In the genomic region with DNA sequence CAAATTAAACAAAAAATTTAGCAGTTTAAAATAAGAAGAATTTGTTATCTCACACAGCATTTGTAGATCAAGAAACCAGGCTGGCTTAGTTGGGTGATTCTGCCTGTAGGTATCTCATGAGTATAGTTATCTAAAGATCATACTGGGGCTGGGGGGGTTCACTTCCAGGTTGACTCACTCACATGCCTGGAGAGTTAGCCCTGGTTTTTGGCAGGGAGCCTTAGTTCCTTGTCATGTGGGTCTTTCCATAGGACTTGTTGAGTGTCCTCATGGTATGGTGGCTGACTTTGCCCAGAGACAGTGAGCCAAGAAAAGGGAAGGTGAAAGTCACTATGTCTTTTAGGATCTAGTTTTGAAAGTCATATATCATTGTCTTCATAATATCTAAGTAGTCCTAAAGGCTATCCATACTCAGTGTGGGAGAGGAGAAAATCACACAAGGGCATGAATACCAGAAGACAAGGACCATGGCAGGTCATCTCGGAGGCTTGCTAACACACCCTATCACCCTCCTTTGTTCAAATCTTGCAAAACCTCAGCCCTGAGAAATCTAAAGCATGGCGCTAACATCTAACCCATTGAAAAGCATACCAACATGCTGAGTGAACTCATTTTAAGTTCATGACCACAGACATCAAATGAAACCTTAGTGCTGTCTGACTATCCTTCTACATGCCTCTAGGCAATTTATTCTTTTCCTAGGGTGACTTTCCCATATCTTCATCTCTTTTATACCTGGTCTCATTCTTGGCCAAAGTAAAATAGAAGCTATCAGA, we compare ENCODE assay signal across 18 cellular contexts. TPM values are rescaled to one million over a fixed set of nuclear protein-coding genes. Genes with fewer than 3 reads are reported as not detected.
A peak's percentile ranks its signal among the peaks of the same experiment; 100 is the strongest.
DNase-seq lines count a peak whose midpoint lies in the region; TF ChIP-seq lines count a peak whose summit lies in the region.
"Had no signal": no experiment of that assay in that cellular context is flagged by ENCODE, and none has a peak within 500 bp of the region (broad histone marks: within the 10 kb centered on the region; RNA-seq: fewer than 3 reads in every experiment).

No MANE protein-coding gene starts in this region.

- peaks cover 4% of the 10 kb centered on the region for H3K36me3 Mint-ChIP-seq in Calu3 (ENCODE audit: insufficient read depth, unreplicated experiment)
- H3K36me3 Mint-ChIP-seq: activated naive CD8-positive, alpha-beta T cell treated with anti-CD3 and anti-CD28 coated beads, Interleukin-2, amount 10 ng/mL, durations not matched to agents 7 days and 5 days had no signal

- BruUV-seq in Calu3 (replicated peaks; lab: Mats Ljungman, UMichigan), result no TSS peak

- no peak overlapping the region for H3K4me3 Mint-ChIP-seq in Calu3 (ENCODE audit: low read depth, unreplicated experiment)
- H3K4me3 Mint-ChIP-seq: activated CD4-positive, alpha-beta T cell treated with anti-CD3 and anti-CD28 coated beads, Interleukin-2, amount 10 ng/mL, durations not matched to agents 7 days and 5 days; activated naive CD8-positive, alpha-beta T cell treated with anti-CD3 and anti-CD28 coated beads, Interleukin-2, amount 10 ng/mL, durations not matched to agents 7 days and 5 days; central memory CD8-positive, alpha-beta T cell; naive B cell had no signal

- no peak overlapping the region for H3K27ac Mint-ChIP-seq in Calu3 (ENCODE audit: unreplicated experiment)
- H3K27ac Mint-ChIP-seq: activated CD4-positive, alpha-beta T cell treated with anti-CD3 and anti-CD28 coated beads, Interleukin-2, amount 10 ng/mL, durations not matched to agents 7 days and 5 days; activated naive CD8-positive, alpha-beta T cell treated with anti-CD3 and anti-CD28 coated beads, Interleukin-2, amount 10 ng/mL, durations not matched to agents 7 days and 5 days; naive B cell; progenitor cell of endocrine pancreas had no signal

- intact Hi-C loops in Calu3 (cut with micrococcal nuclease; ENCODE audit: unreplicated experiment), result no loop called here

- H3K27me3 Mint-ChIP-seq in Calu3 (ENCODE audit: unreplicated experiment), result no peaks in the 10 kb centered on the region
- H3K27me3 Mint-ChIP-seq: activated CD4-positive, alpha-beta T cell treated with anti-CD3 and anti-CD28 coated beads, Interleukin-2, amount 10 ng/mL, durations not matched to agents 7 days and 5 days; activated naive CD8-positive, alpha-beta T cell treated with anti-CD3 and anti-CD28 coated beads, Interleukin-2, amount 10 ng/mL, durations not matched to agents 7 days and 5 days; progenitor cell of endocrine pancreas had no signal

- no peak for TF ChIP-seq CTCF in Calu3 (IDR thresholded peaks at IDR 0.05; ENCODE audit: unreplicated experiment)

- DNase-seq in Calu3 (peak; percentile 79), HT-29 (ENCODE audit: low spot score) (peak; percentile 64), SW480 (ENCODE audit: low spot score) (peak; percentile 73), glomerular visceral epithelial cell (ENCODE audit: extremely low spot score) (peak; percentile 88), NCI-H524 (lab: John Stamatoyannopoulos, UW) (no peak), NCI-H524 treated with DMSO at 0.1 percent for 48 hours (lab: John Stamatoyannopoulos, UW) (no peak), hepatic stellate cell (ENCODE audit: low spot score) (no peak), SHP77 treated with DMSO at 0.1 percent for 48 hours (lab: John Stamatoyannopoulos, UW) (no peak)
- DNase-seq: activated CD4-positive, alpha-beta T cell treated with anti-CD3 and anti-CD28 coated beads, Interleukin-2, amount 10 ng/mL, durations not matched to agents 7 days and 5 days; activated naive CD8-positive, alpha-beta T cell treated with anti-CD3 and anti-CD28 coated beads, Interleukin-2, amount 10 ng/mL, durations not matched to agents 7 days and 5 days; effector memory CD4-positive, alpha-beta T cell; lower lobe of right lung; naive B cell; NCI-H2081; NCI-H774; T-helper 9 cell had no signal

- CTCF ChIA-PET in Calu3 (lab: Charles Lee), result interaction anchor here (0.8 to 3.3 kb wide), 5 partner anchors 19 to 38 kb away, joined by 3 to 17 read pairs (median 4); no protein-coding TSS in a partner anchor

- no peaks in the 10 kb centered on the region for H3K4me1 Mint-ChIP-seq in Calu3 (ENCODE audit: low read depth, unreplicated experiment)
- H3K4me1 Mint-ChIP-seq: activated CD4-positive, alpha-beta T cell treated with anti-CD3 and anti-CD28 coated beads, Interleukin-2, amount 10 ng/mL, durations not matched to agents 7 days and 5 days; activated naive CD8-positive, alpha-beta T cell treated with anti-CD3 and anti-CD28 coated beads, Interleukin-2, amount 10 ng/mL, durations not matched to agents 7 days and 5 days; central memory CD8-positive, alpha-beta T cell; naive B cell had no signal

- H3K9me3 Mint-ChIP-seq in Calu3 (ENCODE audit: low read depth, unreplicated experiment), result no peaks in the 10 kb centered on the region

RNA-seq across cellular contexts. Expression of a gene that starts 39.2 kb away (rescaled TPM):
- total RNA-seq in Calu3 (2022), result 393 and 665 TPM in 2 replicates
- total RNA-seq in HT-29 (2014; rRNA removed; shearing (Covaris generic)), result 1.1 and 1.9 TPM in 2 replicates
- total RNA-seq: activated CD4-positive, alpha-beta T cell treated with anti-CD3 and anti-CD28 coated beads, Interleukin-2, amount 10 ng/mL, durations not matched to agents 7 days and 5 days; progenitor cell of endocrine pancreas had no signal

Comparison
In these comparisons a context has a peak if more than half of its experiments do, and no peak if none do; other contexts are left out.
1. DNase-seq: peak in Calu3 (single experiment), HT-29 (single experiment), SW480 (single experiment) and glomerular visceral epithelial cell (single experiment); none in NCI-H524 (0 of 2), NCI-H524 treated with DMSO at 0.1 percent for 48 hours (single experiment), hepatic stellate cell (single experiment) and SHP77 treated with DMSO at 0.1 percent for 48 hours (single experiment).
2. RNA of a gene that starts 39.2 kb away (total RNA-seq): 393 to 665 TPM in Calu3; 1.1 to 1.9 TPM in HT-29; every median in the first group is over 100 times any median in the second.